In genomic region chr3:128650096-128651050, GRCh38 we compare ENCODE assay signal across 8 cellular contexts. TPM values are rescaled to one million over a fixed set of nuclear protein-coding genes. Genes with fewer than 3 reads are reported as not detected.
A peak's percentile ranks its signal among the peaks of the same experiment; 100 is the strongest.
DNase-seq lines count a peak whose midpoint lies in the region; ATAC-seq and TF ChIP-seq lines count a peak whose summit lies in the region.

Gene RPN1 (minus strand): TSS chr3:128650818. CDS start chr3:128650800, 18 bp downstream.

- H3K4me1 Mint-ChIP-seq in immature natural killer cell: peaks cover 37 to 44% of the 10 kb centered on the region in 2 donors

- TF ChIP-seq CTCF in AG10803 (conservative IDR thresholded peaks at IDR 0.05; ENCODE audit: low read length): no peak

- peaks cover 7 to 14% (median 9%) of the 10 kb centered on the region in 3 donors for H3K27me3 Mint-ChIP-seq in immature natural killer cell (ENCODE audit: low read depth in 3 of 3)

- peak within 1 kb of the TSS; percentile 86 to 91 (median 88) for H3K27ac Mint-ChIP-seq in immature natural killer cell

- H3K36me3 Mint-ChIP-seq in immature natural killer cell: no peaks in the 10 kb centered on the region

- ATAC-seq in GM19035 (IDR thresholded peaks at IDR 0.05; ENCODE audit: unreplicated experiment): peak; percentile 91
- ATAC-seq in HG03342 (IDR thresholded peaks at IDR 0.05; ENCODE audit: unreplicated experiment): peak; percentile 91

- peak within 1 kb of the TSS; percentile 99 for H3K4me3 ChIP-seq in AG10803 (ENCODE audit: low read length)

- DNase-seq in AG10803 (ENCODE audit: low read depth) (peak; percentile 94), NCI-H345 treated with DMSO at 0.1 percent for 48 hours (lab: John Stamatoyannopoulos, UW; ENCODE audit: unreplicated experiment) (peak; percentile 68), caudate nucleus (lab: John Stamatoyannopoulos, UW) (peak; percentile 10 to 97 (median 88)), immature natural killer cell (peak; percentile 95 to 96 (median 96)), smooth muscle cell of the brain vasculature (ENCODE audit: low read depth, low spot score) (peak; percentile 85)
- DNase-seq in activated CD4-positive, CD25-positive, alpha-beta regulatory T cell (lab: John Stamatoyannopoulos, UW): peak; percentile 85 to 93 (median 90)

- no peaks in the 10 kb centered on the region for H3K9me3 Mint-ChIP-seq in immature natural killer cell

- peak within 1 kb of the TSS; percentile 94 for H3K27ac ChIP-seq in caudate nucleus (ENCODE audit: low read depth, low read length)

- peak within 1 kb of the TSS; percentile 87 to 90 (median 88) for H3K4me3 Mint-ChIP-seq in immature natural killer cell

RNA-seq across cellular contexts. Expression of gene RPN1, which starts in this region (rescaled TPM):
- 100 to 1,000 TPM; 293 to 404 (median 308) TPM for polyA plus RNA-seq in immature natural killer cell

Comparison
In these comparisons a context has a peak if more than half of its experiments do, and no peak if none do; other contexts are left out.
1. Peak in every context shown above with its lines: DNase-seq, ATAC-seq, H3K4me3 ChIP-seq and H3K27ac ChIP-seq.